ENCODE assay signal across 13 cellular contexts in genomic region chr17:50835563-50836231, GRCh38. TPM values are rescaled to one million over a fixed set of nuclear protein-coding genes. Genes with fewer than 3 reads are reported as not detected.
DNase-seq lines count a peak whose midpoint lies in the region; ATAC-seq and TF ChIP-seq lines count a peak whose summit lies in the region.
"Had no signal": no experiment of that assay in that cellular context is flagged by ENCODE, and none has a peak within 500 bp of the region (broad histone marks: within the 10 kb centered on the region; RNA-seq: fewer than 3 reads in every experiment).

WFIKKN2 (plus strand) TSS chr17:50835586; CDS start chr17:50835938, 352 bp downstream.

- H3K9ac ChIP-seq in neural progenitor cell: no peak within 1 kb of the TSS

- no peak for TF ChIP-seq CTCF in cardiac muscle cell (IDR thresholded peaks at IDR 0.05; ENCODE audit: low read depth, low read length)
- no peak for TF ChIP-seq CTCF in epithelial cell of proximal tubule (conservative IDR thresholded peaks at IDR 0.05; ENCODE audit: low read depth, low read length)
- TF ChIP-seq CTCF in neural progenitor cell (IDR thresholded peaks at IDR 0.05): no peak
- no peak for TF ChIP-seq CTCF in uterus (IDR thresholded peaks at IDR 0.05)

- H3K27me3 Mint-ChIP-seq in neural progenitor cell (ENCODE audit: insufficient read depth, low read depth): peaks cover 20% of the 10 kb centered on the region

- H3K79me2 ChIP-seq in neural progenitor cell (ENCODE audit: low read depth): no peaks in the 10 kb centered on the region

- ATAC-seq in Right ventricle myocardium inferior (no peak), HG03469 (IDR thresholded peaks at IDR 0.05; ENCODE audit: unreplicated experiment) (no peak), HG02885 (IDR thresholded peaks at IDR 0.05; ENCODE audit: poor library complexity, unreplicated experiment) (no peak)
- ATAC-seq: activated CD8-positive, alpha-beta memory T cell treated with anti-CD3 and anti-CD28 coated beads, Interleukin-2, amount 10 ng/mL, durations not matched to agents 7 days and 5 days had no signal

- H3K36me3 Mint-ChIP-seq in neural progenitor cell: no peaks in the 10 kb centered on the region
- H3K36me3 Mint-ChIP-seq: activated CD8-positive, alpha-beta memory T cell treated with anti-CD3 and anti-CD28 coated beads, Interleukin-2, amount 10 ng/mL, durations not matched to agents 7 days and 5 days; IgD-negative memory B cell; T-cell had no signal

- H3K4me3 ChIP-seq in cardiac muscle cell (no peak within 1 kb of the TSS), epithelial cell of proximal tubule (ENCODE audit: low read depth, low read length) (peak within 1 kb of the TSS; percentile 43), neural progenitor cell (no peak within 1 kb of the TSS), uterus (peak within 1 kb of the TSS; percentile 6 to 22)

- no peak for TF ChIP-seq POLR2A in uterus (IDR thresholded peaks at IDR 0.05)

- no peaks in the 10 kb centered on the region for H4K20me1 ChIP-seq in neural progenitor cell (ENCODE audit: low read depth)

- H3K27me3 ChIP-seq in cardiac muscle cell: no peaks in the 10 kb centered on the region
- H3K27me3 ChIP-seq in neural progenitor cell: no peaks in the 10 kb centered on the region
- no peaks in the 10 kb centered on the region for H3K27me3 ChIP-seq in uterus
- H3K27me3 ChIP-seq: BE2C had no signal

- peak within 1 kb of the TSS; percentile 53 for H3K4me2 ChIP-seq in neural progenitor cell

- H3K9me3 ChIP-seq in cardiac muscle cell (ENCODE audit: low read depth) (no peaks in the 10 kb centered on the region), neural progenitor cell (ENCODE audit: low read depth) (no peaks in the 10 kb centered on the region), uterus (no peaks in the 10 kb centered on the region)
- H3K9me3 ChIP-seq: BE2C had no signal

- H3K27ac ChIP-seq in cardiac muscle cell (peak within 1 kb of the TSS; percentile 22), neural progenitor cell (no peak within 1 kb of the TSS), uterus (no peak within 1 kb of the TSS)

- H3K9me3 Mint-ChIP-seq in neural progenitor cell: no peaks in the 10 kb centered on the region
- H3K9me3 Mint-ChIP-seq: IgD-negative memory B cell, T-cell had no signal

- H3K36me3 ChIP-seq in cardiac muscle cell (no peaks in the 10 kb centered on the region), neural progenitor cell (no peaks in the 10 kb centered on the region), uterus (no peaks in the 10 kb centered on the region)
- H3K36me3 ChIP-seq: BE2C had no signal

- peaks cover 16% of the 10 kb centered on the region for H3F3A ChIP-seq in neural progenitor cell (ENCODE audit: low read depth)

- H3K4me1 ChIP-seq in cardiac muscle cell (ENCODE audit: low read depth) (peaks cover 22% of the 10 kb centered on the region), neural progenitor cell (peaks cover 35% of the 10 kb centered on the region), uterus (no peaks in the 10 kb centered on the region)

- peaks cover 63% of the 10 kb centered on the region for H3K4me1 Mint-ChIP-seq in neural progenitor cell
- H3K4me1 Mint-ChIP-seq: activated CD8-positive, alpha-beta memory T cell treated with anti-CD3 and anti-CD28 coated beads, Interleukin-2, amount 10 ng/mL, durations not matched to agents 7 days and 5 days had no signal

- H2AFZ ChIP-seq in neural progenitor cell (replicated peaks): no peak within 1 kb of the TSS

- peak within 1 kb of the TSS; percentile 75 for H3K4me3 Mint-ChIP-seq in neural progenitor cell
- H3K4me3 Mint-ChIP-seq: activated CD8-positive, alpha-beta memory T cell treated with anti-CD3 and anti-CD28 coated beads, Interleukin-2, amount 10 ng/mL, durations not matched to agents 7 days and 5 days; IgD-negative memory B cell; T-cell had no signal

- intact Hi-C loops in Right ventricle myocardium inferior (cut with DNase I): no loop called here
- intact Hi-C loops in uterus (cut with DNase I; ENCODE audit: low total_unique reads): no loop called here

- H3K27ac Mint-ChIP-seq in neural progenitor cell: peak within 1 kb of the TSS; percentile 79
- H3K27ac Mint-ChIP-seq: activated CD8-positive, alpha-beta memory T cell treated with anti-CD3 and anti-CD28 coated beads, Interleukin-2, amount 10 ng/mL, durations not matched to agents 7 days and 5 days; IgD-negative memory B cell had no signal

- DNase-seq in cardiac muscle cell (ENCODE audit: low read depth in 1 of 2, low spot score in 1 of 2) (no peak), Right ventricle myocardium inferior (ENCODE audit: missing footprints) (no peak), epithelial cell of proximal tubule (ENCODE audit: low read depth) (no peak), neural progenitor cell (ENCODE audit: low spot score) (peak; percentile 48), uterus (no peak), Ammon's horn (ENCODE audit: low spot score) (no peak)
- DNase-seq: activated CD8-positive, alpha-beta memory T cell treated with anti-CD3 and anti-CD28 coated beads, Interleukin-2, amount 10 ng/mL, durations not matched to agents 7 days and 5 days; BE2C; NCI-H510A; T-cell had no signal

RNA-seq across cellular contexts. Expression of gene WFIKKN2, which starts in this region (rescaled TPM):
- 0.18 TPM in 1 of 2 replicates, not detected in the other for total RNA-seq in cardiac muscle cell
- 0.34 and 0.40 TPM in 2 replicates for polyA plus RNA-seq in cardiac muscle cell
- total RNA-seq in Right ventricle myocardium inferior: 0.14 TPM
- total RNA-seq in epithelial cell of proximal tubule: not detected in 2 replicates
- not detected in 2 replicates for total RNA-seq in neural progenitor cell (ENCODE audit: low replicate concordance)
- total RNA-seq in uterus: 1 to 10 TPM in 1 of 4 donors, under 1 TPM in 1, not detected in 2; 0.73 to 6.0 TPM
- total RNA-seq: activated CD8-positive, alpha-beta memory T cell treated with anti-CD3 and anti-CD28 coated beads, Interleukin-2, amount 10 ng/mL, durations not matched to agents 7 days and 5 days; T-cell had no signal
- polyA plus RNA-seq: IgD-negative memory B cell had no signal

Comparison
In these comparisons a context has a peak if more than half of its experiments do, and no peak if none do; other contexts are left out.
1. Peak in DNase-seq and H3K4me2 ChIP-seq in neural progenitor cell; RNA of the gene not detected or under 1 TPM.
2. H3K4me3 ChIP-seq: peak in epithelial cell of proximal tubule (single experiment) and uterus (2 of 2); none in cardiac muscle cell (single experiment) and neural progenitor cell (single experiment).